8 cellular contexts compared by ENCODE assay signal in genomic region chr19:10812902-10813404, GRCh38. TPM values are rescaled to one million over a fixed set of nuclear protein-coding genes. Genes with fewer than 3 reads are reported as not detected.
DNase-seq lines count a peak whose midpoint lies in the region; ATAC-seq lines count a peak whose summit lies in the region.

No MANE protein-coding gene starts in this region.

- H3K27me3 Mint-ChIP-seq in stimulated activated naive CD8-positive, alpha-beta T cell treated with anti-CD3 and anti-CD28 coated beads, Interleukin-15, Interleukin-2, amounts not matched to agents 100 ng/mL and 50 ng/mL, for 24 hours = no peaks in the 10 kb centered on the region

- DNase-seq in AG20443 (ENCODE audit: low spot score) (peak; percentile 93), LHCN-M2 (ENCODE audit: low read depth) (peak; percentile 88), amniotic epithelial cell (ENCODE audit: low read depth) (peak; percentile 94), inferior parietal cortex (ENCODE audit: extremely low spot score) (peak; percentile 36)

- ATAC-seq in HG03196 (IDR thresholded peaks at IDR 0.05; ENCODE audit: unreplicated experiment) (no peak), HG02852 (IDR thresholded peaks at IDR 0.05; ENCODE audit: unreplicated experiment) (no peak), esophagus mucosa (no peak)

- H3K4me3 Mint-ChIP-seq in stimulated activated naive CD8-positive, alpha-beta T cell treated with anti-CD3 and anti-CD28 coated beads, Interleukin-15, Interleukin-2, amounts not matched to agents 100 ng/mL and 50 ng/mL, for 24 hours = no peak overlapping the region

- peaks cover 23% of the 10 kb centered on the region for H3K4me1 Mint-ChIP-seq in stimulated activated naive CD8-positive, alpha-beta T cell treated with anti-CD3 and anti-CD28 coated beads, Interleukin-15, Interleukin-2, amounts not matched to agents 100 ng/mL and 50 ng/mL, for 24 hours (ENCODE audit: low read depth)

- peaks cover 29% of the 10 kb centered on the region for H3K36me3 Mint-ChIP-seq in stimulated activated naive CD8-positive, alpha-beta T cell treated with anti-CD3 and anti-CD28 coated beads, Interleukin-15, Interleukin-2, amounts not matched to agents 100 ng/mL and 50 ng/mL, for 24 hours (ENCODE audit: low read depth)

- H3K9me3 Mint-ChIP-seq in stimulated activated naive CD8-positive, alpha-beta T cell treated with anti-CD3 and anti-CD28 coated beads, Interleukin-15, Interleukin-2, amounts not matched to agents 100 ng/mL and 50 ng/mL, for 24 hours = no peaks in the 10 kb centered on the region

- H3K27ac Mint-ChIP-seq in stimulated activated naive CD8-positive, alpha-beta T cell treated with anti-CD3 and anti-CD28 coated beads, Interleukin-15, Interleukin-2, amounts not matched to agents 100 ng/mL and 50 ng/mL, for 24 hours = peak overlapping the region; percentile 84

RNA-seq across cellular contexts. Expression of gene TMED1, which starts 23.1 kb away (rescaled TPM):
- 52.1 and 52.9 TPM in 2 replicates for total RNA-seq in LHCN-M2 (2014; rRNA removed)
- polyA plus RNA-seq in LHCN-M2 (2012) = 37.2 TPM
- total RNA-seq in esophagus mucosa = 16.4 TPM

RNA-seq across cellular contexts. Expression of gene C19orf38, which starts 35.3 kb away (rescaled TPM):
- total RNA-seq in LHCN-M2 (2014; rRNA removed) = not detected in 2 replicates
- 0.11 TPM for polyA plus RNA-seq in LHCN-M2 (2012)
- total RNA-seq in esophagus mucosa = not detected

RNA-seq across cellular contexts. Expression of gene CARM1, which starts 58.4 kb away (rescaled TPM):
- 37.4 and 42.1 TPM in 2 replicates for total RNA-seq in LHCN-M2 (2014; rRNA removed)
- 46.7 TPM for polyA plus RNA-seq in LHCN-M2 (2012)
- 40.3 TPM for total RNA-seq in esophagus mucosa

Comparison
In these comparisons a context has a peak if more than half of its experiments do, and no peak if none do; other contexts are left out.
1. DNase-seq: peak in every context shown above with its lines; median percentile 94 in amniotic epithelial cell; 93 in AG20443; 88 in LHCN-M2; 36 in inferior parietal cortex.